In genomic region chr5:113371788-113372196, GRCh38 we compare ENCODE assay signal across 24 cellular contexts.
DNase-seq lines count a peak whose midpoint lies in the region; ATAC-seq and TF ChIP-seq lines count a peak whose summit lies in the region.
"Had no signal": no experiment of that assay in that cellular context is flagged by ENCODE, and none has a peak within 500 bp of the region (broad histone marks: within the 10 kb centered on the region; RNA-seq: fewer than 3 reads in every experiment).

No MANE protein-coding gene starts in this region.

- H3K4me1 ChIP-seq in right atrium auricular region (no peaks in the 10 kb centered on the region), psoas muscle (no peaks in the 10 kb centered on the region)
- H3K4me1 ChIP-seq: HAP-1, prostate gland had no signal

- intact Hi-C loops in Right ventricle myocardium superior (cut with DNase I) = no loop called here
- intact Hi-C loops in psoas muscle (cut with DNase I) = no loop called here

- no peak overlapping the region for H3K27ac ChIP-seq in right atrium auricular region
- H3K27ac ChIP-seq in psoas muscle = no peak overlapping the region
- H3K27ac ChIP-seq: prostate gland had no signal

- H3K36me3 ChIP-seq in right atrium auricular region (no peaks in the 10 kb centered on the region), psoas muscle (ENCODE audit: insufficient read depth in 1 of 2, low read depth in 1 of 2) (no peaks in the 10 kb centered on the region)
- H3K36me3 ChIP-seq: HAP-1, prostate gland had no signal

- ATAC-seq in Right ventricle myocardium superior (ENCODE audit: poor library complexity) (peak; percentile 62), psoas muscle (no peak)
- ATAC-seq: natural killer cell treated with Interleukin-12 subunit alpha and Interleukin-12 subunit beta and Interleukin-15 and Interleukin-18, amount 100 ng/mL, for 72 hours had no signal

- TF ChIP-seq CTCF in right atrium auricular region (IDR thresholded peaks at IDR 0.05) (no peak), psoas muscle (IDR thresholded peaks at IDR 0.05) (no peak)

- 21 to 40% (median 23%) methylated on average over 2 of the region's 2 CpGs for WGBS in psoas muscle, 3 donors

- no peak for DNase-seq in Right ventricle myocardium superior
- DNase-seq in right atrium auricular region (ENCODE audit: low spot score) = no peak
- peak; percentile 82 for DNase-seq in dermis blood vessel endothelial cell
- DNase-seq in inferior parietal cortex (ENCODE audit: extremely low spot score) = peak; percentile 10
- DNase-seq in superior temporal gyrus (ENCODE audit: extremely low spot score) = peak; percentile 44
- DNase-seq in stimulated activated CD8-positive, alpha-beta memory T cell treated with anti-CD3 and anti-CD28 coated beads, Interleukin-4, amount 100 ng/mL, for 48 hours = no peak
- no peak for DNase-seq in psoas muscle
- no peak for DNase-seq in SW 1271 (lab: John Stamatoyannopoulos, UW)
- DNase-seq: ACHN; activated CD4-positive, alpha-beta T cell treated with anti-CD3 and anti-CD28 coated beads, Interleukin-2, amount 10 ng/mL, durations not matched to agents 7 days and 5 days; activated CD8-positive, alpha-beta memory T cell treated with anti-CD3 and anti-CD28 coated beads, Interleukin-2, amount 50 U/mL, for 48 hours; activated gamma-delta T cell; C1 segment of cervical spinal cord; hypothalamus; kidney; MM.1S; NCI-H1694 treated with DMSO at 0.1 percent for 48 hours; NCI-H226; NK-92 treated with Interleukin-12 subunit alpha and Interleukin-12 subunit beta, amount 100 ng/mL, for 24 hours; RPMI8226; stimulated activated CD4-positive, alpha-beta T cell treated with anti-CD3 and anti-CD28 coated beads, Interleukin-12 subunit alpha, Interleukin-12 subunit beta, amount 100 ng/mL, for 4 hours had no signal

- no peaks in the 10 kb centered on the region for H3K9me3 ChIP-seq in right atrium auricular region
- no peaks in the 10 kb centered on the region for H3K9me3 ChIP-seq in psoas muscle
- H3K9me3 ChIP-seq: HAP-1, prostate gland had no signal

- H3K27me3 ChIP-seq in right atrium auricular region (no peaks in the 10 kb centered on the region), psoas muscle (ENCODE audit: insufficient read depth in 3 of 3, low read length in 2 of 3) (peaks cover 0 to 3% (median 0%) of the 10 kb centered on the region in 3 donors)

- H3K4me3 ChIP-seq in right atrium auricular region (no peak overlapping the region), psoas muscle (no peak overlapping the region)
- H3K4me3 ChIP-seq: HAP-1, prostate gland had no signal

Comparison
In these comparisons a context has a peak if more than half of its experiments do, and no peak if none do; other contexts are left out.
1. DNase-seq: peak in dermis blood vessel endothelial cell (single experiment), inferior parietal cortex (single experiment) and superior temporal gyrus (single experiment); none in Right ventricle myocardium superior (single experiment), right atrium auricular region (single experiment), stimulated activated CD8-positive, alpha-beta memory T cell treated with anti-CD3 and anti-CD28 coated beads, Interleukin-4, amount 100 ng/mL, for 48 hours (single experiment), psoas muscle (0 of 2) and SW 1271 (0 of 2).